In genomic region chr1:21472861-21473260, GRCh38 we compare ENCODE assay signal across 37 cellular contexts. TPM values are rescaled to one million over a fixed set of nuclear protein-coding genes. Genes with fewer than 3 reads are reported as not detected.
"Had no signal": no experiment of that assay in that cellular context is flagged by ENCODE, and none has a peak within 500 bp of the region (broad histone marks: within the 10 kb centered on the region; RNA-seq: fewer than 3 reads in every experiment).

No MANE protein-coding gene starts in this region.

- H3K27me3 ChIP-seq: adrenal gland, breast epithelium, colonic mucosa, esophagus squamous epithelium, foreskin keratinocyte, gastrocnemius medialis, heart left ventricle had no signal

- H3K4me1 ChIP-seq: adrenal gland, breast epithelium, colonic mucosa, esophagus squamous epithelium, foreskin keratinocyte, heart left ventricle had no signal

- DNase-seq: activated B cell treated with CpG ODN at 0.5 μM for 24 hours; activated CD4-positive, alpha-beta T cell treated with anti-CD3 and anti-CD28 coated beads for 48 hours; activated CD4-positive, alpha-beta T cell treated with anti-CD3 and anti-CD28 coated beads, Interleukin-2, amount 50 U/mL, for 1 hour; activated CD4-positive, alpha-beta T cell treated with anti-CD3 and anti-CD28 coated beads, Interleukin-2, amount 50 U/mL, for 48 hours; activated CD8-positive, alpha-beta memory T cell treated with anti-CD3 and anti-CD28 coated beads for 24 hours; activated CD8-positive, alpha-beta T cell treated with anti-CD3 and anti-CD28 coated beads for 36 hours; activated effector memory CD4-positive, alpha-beta T cell treated with anti-CD3 and anti-CD28 coated beads, Interleukin-2, amount 50 U/mL, for 16 hours; activated naive CD4-positive, alpha-beta T cell treated with anti-CD3 and anti-CD28 coated beads for 36 hours; activated naive CD8-positive, alpha-beta T cell treated with anti-CD3 and anti-CD28 coated beads for 36 hours; activated naive CD8-positive, alpha-beta T cell treated with anti-CD3 and anti-CD28 coated beads, Interleukin-2, amount 50 U/mL, for 24 hours; activated T-cell treated with anti-CD3 and anti-CD28 coated beads, Interleukin-2, amount 50 U/mL, for 48 hours; adrenal gland; amygdala; aorta; central memory CD4-positive, alpha-beta T cell; cerebellar nuclear complex; colonic mucosa; effector memory CD4-positive, alpha-beta T cell; endodermal cell; erythroblast; esophagus squamous epithelium; foreskin keratinocyte; gastrocnemius medialis; glutamatergic neuron; heart left ventricle; T-helper 1 cell; T-helper 17 cell; T1000; WERI-Rb-1 had no signal

- H3K27ac ChIP-seq: adrenal gland, breast epithelium, cardiac muscle cell, colonic mucosa, esophagus squamous epithelium, foreskin keratinocyte, gastrocnemius medialis, heart left ventricle, WERI-Rb-1 had no signal

- H3K27me3 Mint-ChIP-seq: activated B cell treated with CpG ODN at 0.5 μM for 24 hours; activated CD8-positive, alpha-beta T cell treated with anti-CD3 and anti-CD28 coated beads for 36 hours; activated naive CD4-positive, alpha-beta T cell treated with anti-CD3 and anti-CD28 coated beads, Interleukin-2, amount 50 U/mL, for 24 hours; activated naive CD8-positive, alpha-beta T cell treated with anti-CD3 and anti-CD28 coated beads for 36 hours; activated naive CD8-positive, alpha-beta T cell treated with anti-CD3 and anti-CD28 coated beads, Interleukin-2, amount 50 U/mL, for 24 hours; brain; T-helper 17 cell had no signal

- ATAC-seq: activated CD4-positive, CD25-positive, alpha-beta regulatory T cell treated with anti-CD3 and anti-CD28 coated beads, Interleukin-2, amount 50 U/mL, for 24 hours; activated CD8-positive, alpha-beta T cell treated with anti-CD3 and anti-CD28 coated beads for 36 hours; activated naive CD8-positive, alpha-beta T cell treated with anti-CD3 and anti-CD28 coated beads, Interleukin-2, amount 50 U/mL, for 24 hours; foreskin keratinocyte; gastrocnemius medialis; heart left ventricle; T-helper 17 cell had no signal

- H3K9me3 ChIP-seq: adrenal gland, breast epithelium, colonic mucosa, esophagus squamous epithelium, gastrocnemius medialis, heart left ventricle had no signal

- H3K9me3 Mint-ChIP-seq: activated B cell treated with CpG ODN at 0.5 μM for 24 hours; activated CD8-positive, alpha-beta T cell treated with anti-CD3 and anti-CD28 coated beads for 36 hours; activated naive CD4-positive, alpha-beta T cell treated with anti-CD3 and anti-CD28 coated beads for 36 hours; activated naive CD4-positive, alpha-beta T cell treated with anti-CD3 and anti-CD28 coated beads, Interleukin-2, amount 50 U/mL, for 24 hours; activated naive CD8-positive, alpha-beta T cell treated with anti-CD3 and anti-CD28 coated beads for 36 hours; activated naive CD8-positive, alpha-beta T cell treated with anti-CD3 and anti-CD28 coated beads, Interleukin-2, amount 50 U/mL, for 24 hours; activated T-helper 1 cell treated with anti-CD3 and anti-CD28 coated beads, Interleukin-12 subunit alpha, Interleukin-12 subunit beta, Interleukin-2, Interleukin-4 antibody, amounts not matched to agents 30 ng/mL and 10 ng/mL and 1 ng/mL, durations not matched to agents 14 hours and 24 hours and 36 hours; activated T-helper 2 cell treated with anti-CD3 and anti-CD28 coated beads, Interferon-gamma antibody, Interleukin-2, Interleukin-4, amounts not matched to agents 10 μg/mL and 5 μg/mL and 100 μg/mL, durations not matched to agents 14 hours and 24 hours and 36 hours; brain; endodermal cell; T-helper 2 cell treated with Interferon-gamma antibody and Interleukin-4, amounts not matched to agents 5 μg/mL and 100 μg/mL, for 36 hours had no signal

- H3K4me3 ChIP-seq: adrenal gland, breast epithelium, cardiac muscle cell, colonic mucosa, esophagus squamous epithelium, gastrocnemius medialis, heart left ventricle had no signal

- H3K27ac Mint-ChIP-seq: activated B cell treated with CpG ODN at 0.5 μM for 24 hours; activated CD8-positive, alpha-beta T cell treated with anti-CD3 and anti-CD28 coated beads for 36 hours; activated naive CD4-positive, alpha-beta T cell treated with anti-CD3 and anti-CD28 coated beads for 36 hours; activated naive CD4-positive, alpha-beta T cell treated with anti-CD3 and anti-CD28 coated beads, Interleukin-2, amount 50 U/mL, for 24 hours; activated naive CD8-positive, alpha-beta T cell treated with anti-CD3 and anti-CD28 coated beads for 36 hours; activated naive CD8-positive, alpha-beta T cell treated with anti-CD3 and anti-CD28 coated beads, Interleukin-2, amount 50 U/mL, for 24 hours; activated T-helper 1 cell treated with anti-CD3 and anti-CD28 coated beads, Interleukin-12 subunit alpha, Interleukin-12 subunit beta, Interleukin-2, Interleukin-4 antibody, amounts not matched to agents 30 ng/mL and 10 ng/mL and 1 ng/mL, durations not matched to agents 14 hours and 24 hours and 36 hours; activated T-helper 2 cell treated with anti-CD3 and anti-CD28 coated beads, Interferon-gamma antibody, Interleukin-2, Interleukin-4, amounts not matched to agents 10 μg/mL and 5 μg/mL and 100 μg/mL, durations not matched to agents 14 hours and 24 hours and 36 hours; brain; endodermal cell; T-helper 17 cell; T-helper 2 cell treated with Interferon-gamma antibody and Interleukin-4, amounts not matched to agents 5 μg/mL and 100 μg/mL, for 36 hours had no signal

- H3K4me1 Mint-ChIP-seq: activated B cell treated with CpG ODN at 0.5 μM for 24 hours; activated naive CD4-positive, alpha-beta T cell treated with anti-CD3 and anti-CD28 coated beads, Interleukin-2, amount 50 U/mL, for 24 hours; activated naive CD8-positive, alpha-beta T cell treated with anti-CD3 and anti-CD28 coated beads for 36 hours; activated naive CD8-positive, alpha-beta T cell treated with anti-CD3 and anti-CD28 coated beads, Interleukin-2, amount 50 U/mL, for 24 hours; brain had no signal

- H3K36me3 ChIP-seq: breast epithelium, cardiac muscle cell, colonic mucosa, gastrocnemius medialis had no signal

- H3K4me3 Mint-ChIP-seq: activated B cell treated with CpG ODN at 0.5 μM for 24 hours; activated CD8-positive, alpha-beta T cell treated with anti-CD3 and anti-CD28 coated beads for 36 hours; activated naive CD4-positive, alpha-beta T cell treated with anti-CD3 and anti-CD28 coated beads for 36 hours; activated naive CD4-positive, alpha-beta T cell treated with anti-CD3 and anti-CD28 coated beads, Interleukin-2, amount 50 U/mL, for 24 hours; activated naive CD8-positive, alpha-beta T cell treated with anti-CD3 and anti-CD28 coated beads for 36 hours; activated naive CD8-positive, alpha-beta T cell treated with anti-CD3 and anti-CD28 coated beads, Interleukin-2, amount 50 U/mL, for 24 hours; activated T-helper 1 cell treated with anti-CD3 and anti-CD28 coated beads, Interleukin-12 subunit alpha, Interleukin-12 subunit beta, Interleukin-2, Interleukin-4 antibody, amounts not matched to agents 30 ng/mL and 10 ng/mL and 1 ng/mL, durations not matched to agents 14 hours and 24 hours and 36 hours; brain; endodermal cell; T-helper 17 cell; T-helper 2 cell treated with Interferon-gamma antibody and Interleukin-4, amounts not matched to agents 5 μg/mL and 100 μg/mL, for 36 hours had no signal

RNA-seq across cellular contexts. Expression of gene ALPL, which starts 36.4 kb away (rescaled TPM):
- total RNA-seq: activated CD8-positive, alpha-beta T cell treated with anti-CD3 and anti-CD28 coated beads for 36 hours; activated naive CD4-positive, alpha-beta T cell treated with anti-CD3 and anti-CD28 coated beads for 36 hours; activated naive CD8-positive, alpha-beta T cell treated with anti-CD3 and anti-CD28 coated beads for 36 hours; activated T-helper 1 cell treated with anti-CD3 and anti-CD28 coated beads, Interleukin-12 subunit alpha, Interleukin-12 subunit beta, Interleukin-2, Interleukin-4 antibody, amounts not matched to agents 30 ng/mL and 10 ng/mL and 1 ng/mL, durations not matched to agents 14 hours and 24 hours and 36 hours; activated T-helper 2 cell treated with anti-CD3 and anti-CD28 coated beads, Interferon-gamma antibody, Interleukin-2, Interleukin-4, amounts not matched to agents 10 μg/mL and 5 μg/mL and 100 μg/mL, durations not matched to agents 14 hours and 24 hours and 36 hours; foreskin keratinocyte; T-helper 17 cell had no signal
